ENCODE assay signal across 26 cellular contexts in genomic region chr7:48045205-48045765, GRCh38. TPM values are rescaled to one million over a fixed set of nuclear protein-coding genes. Genes with fewer than 3 reads are reported as not detected.
"Had no signal": no experiment of that assay in that cellular context is flagged by ENCODE, and none has a peak within 500 bp of the region (broad histone marks: within the 10 kb centered on the region; RNA-seq: fewer than 3 reads in every experiment).

No MANE protein-coding gene starts in this region.

- H3K4me1 Mint-ChIP-seq: nephron had no signal

- H3K4me1 ChIP-seq: esophagus muscularis mucosa, gastrocnemius medialis, pancreas, psoas muscle, right atrium auricular region, tibial nerve, vagina had no signal

- H3K27ac ChIP-seq: esophagus muscularis mucosa, gastrocnemius medialis, pancreas, psoas muscle, right atrium auricular region, tibial nerve, vagina had no signal

- H3K27ac Mint-ChIP-seq: activated B cell treated with CpG ODN at 0.5 μM for 24 hours; activated CD4-positive, alpha-beta memory T cell treated with anti-CD3 and anti-CD28 coated beads for 36 hours; activated CD4-positive, alpha-beta T cell treated with anti-CD3 and anti-CD28 coated beads for 36 hours; activated naive CD8-positive, alpha-beta T cell treated with anti-CD3 and anti-CD28 coated beads for 36 hours; nephron had no signal

- H3K36me3 ChIP-seq: esophagus muscularis mucosa, gastrocnemius medialis, pancreas, right atrium auricular region, tibial nerve, vagina had no signal

- ATAC-seq: activated CD4-positive, alpha-beta T cell treated with anti-CD3 and anti-CD28 coated beads for 36 hours; activated CD8-positive, alpha-beta memory T cell treated with anti-CD3 and anti-CD28 coated beads, Interleukin-2, amount 10 ng/mL, durations not matched to agents 7 days and 5 days; gastrocnemius medialis; pancreas; psoas muscle; stimulated activated naive CD8-positive, alpha-beta T cell treated with anti-CD3 and anti-CD28 coated beads, Interleukin-15, amount 100 ng/mL, for 72 hours had no signal

- H3K36me3 Mint-ChIP-seq: activated CD4-positive, alpha-beta memory T cell treated with anti-CD3 and anti-CD28 coated beads for 36 hours; activated CD8-positive, alpha-beta memory T cell treated with anti-CD3 and anti-CD28 coated beads, Interleukin-2, amount 10 ng/mL, durations not matched to agents 7 days and 5 days; activated naive CD8-positive, alpha-beta T cell treated with anti-CD3 and anti-CD28 coated beads for 36 hours had no signal

- H3K4me3 ChIP-seq: esophagus muscularis mucosa, gastrocnemius medialis, pancreas, psoas muscle, right atrium auricular region, tibial nerve, vagina had no signal

- H3K27me3 Mint-ChIP-seq: activated CD4-positive, alpha-beta memory T cell treated with anti-CD3 and anti-CD28 coated beads for 36 hours; activated CD4-positive, alpha-beta T cell treated with anti-CD3 and anti-CD28 coated beads for 36 hours; activated CD8-positive, alpha-beta memory T cell treated with anti-CD3 and anti-CD28 coated beads, Interleukin-2, amount 10 ng/mL, durations not matched to agents 7 days and 5 days; activated naive CD8-positive, alpha-beta T cell treated with anti-CD3 and anti-CD28 coated beads for 36 hours; stimulated activated naive CD8-positive, alpha-beta T cell treated with anti-CD3 and anti-CD28 coated beads, Interleukin-15, amount 100 ng/mL, for 72 hours had no signal

- H3K9me3 ChIP-seq: esophagus muscularis mucosa, gastrocnemius medialis, pancreas, psoas muscle, right atrium auricular region, tibial nerve, vagina had no signal

- H3K4me3 Mint-ChIP-seq: activated B cell treated with CpG ODN at 0.5 μM for 24 hours; activated CD4-positive, alpha-beta memory T cell treated with anti-CD3 and anti-CD28 coated beads for 36 hours; activated CD4-positive, alpha-beta T cell treated with anti-CD3 and anti-CD28 coated beads for 36 hours; activated CD8-positive, alpha-beta memory T cell treated with anti-CD3 and anti-CD28 coated beads, Interleukin-2, amount 10 ng/mL, durations not matched to agents 7 days and 5 days; activated naive CD8-positive, alpha-beta T cell treated with anti-CD3 and anti-CD28 coated beads for 36 hours; nephron had no signal

- DNase-seq: activated B cell treated with CpG ODN at 0.5 μM for 24 hours; activated CD4-positive, alpha-beta memory T cell treated with anti-CD3 and anti-CD28 coated beads for 36 hours; activated CD4-positive, alpha-beta T cell treated with anti-CD3 and anti-CD28 coated beads for 36 hours; activated CD8-positive, alpha-beta memory T cell treated with anti-CD3 and anti-CD28 coated beads, Interleukin-2, amount 10 ng/mL, durations not matched to agents 7 days and 5 days; activated naive CD8-positive, alpha-beta T cell treated with anti-CD3 and anti-CD28 coated beads for 36 hours; activated T-cell treated with anti-CD3 and anti-CD28 coated beads for 4 hours; central memory CD4-positive, alpha-beta T cell; effector memory CD4-positive, alpha-beta T cell; gastrocnemius medialis; hippocampal formation; left cardiac atrium; midbrain; pancreas; psoas muscle; stimulated activated CD4-positive, alpha-beta T cell treated with anti-CD3 and anti-CD28 coated beads, Interleukin-4, amount 100 ng/mL, for 4 hours; stimulated activated naive CD8-positive, alpha-beta T cell treated with anti-CD3 and anti-CD28 coated beads, Interleukin-15, amount 100 ng/mL, for 72 hours; T-helper 9 cell had no signal

- H3K9me3 Mint-ChIP-seq: activated B cell treated with CpG ODN at 0.5 μM for 24 hours; activated CD4-positive, alpha-beta memory T cell treated with anti-CD3 and anti-CD28 coated beads for 36 hours; activated naive CD8-positive, alpha-beta T cell treated with anti-CD3 and anti-CD28 coated beads for 36 hours; nephron had no signal

- H3K27me3 ChIP-seq: esophagus muscularis mucosa, gastrocnemius medialis, pancreas, right atrium auricular region, tibial nerve, vagina had no signal

RNA-seq across cellular contexts. Expression of gene C7orf57, which starts 9.9 kb away (rescaled TPM):
- total RNA-seq: activated B cell treated with CpG ODN at 0.5 μM for 24 hours, astrocyte, endothelial cell of umbilical vein, esophagus muscularis mucosa, gastrocnemius medialis, liver, pancreas, psoas muscle, right atrium auricular region, vagina had no signal
- polyA plus RNA-seq: endothelial cell of umbilical vein, liver, pancreas had no signal

RNA-seq across cellular contexts. Expression of gene SUN3, which starts 16.4 kb away (rescaled TPM):
- total RNA-seq: activated B cell treated with CpG ODN at 0.5 μM for 24 hours; activated CD4-positive, alpha-beta memory T cell treated with anti-CD3 and anti-CD28 coated beads for 36 hours; activated CD4-positive, alpha-beta T cell treated with anti-CD3 and anti-CD28 coated beads for 36 hours; activated CD8-positive, alpha-beta memory T cell treated with anti-CD3 and anti-CD28 coated beads, Interleukin-2, amount 10 ng/mL, durations not matched to agents 7 days and 5 days; astrocyte; dermis microvascular lymphatic vessel endothelial cell; endothelial cell of umbilical vein; esophagus muscularis mucosa; gastrocnemius medialis; left cardiac atrium; liver; pancreas; right atrium auricular region; tibial nerve; vagina had no signal
- polyA plus RNA-seq: endothelial cell of umbilical vein, liver, pancreas had no signal
